ENCODE assay signal across 26 cellular contexts in the genomic region with DNA sequence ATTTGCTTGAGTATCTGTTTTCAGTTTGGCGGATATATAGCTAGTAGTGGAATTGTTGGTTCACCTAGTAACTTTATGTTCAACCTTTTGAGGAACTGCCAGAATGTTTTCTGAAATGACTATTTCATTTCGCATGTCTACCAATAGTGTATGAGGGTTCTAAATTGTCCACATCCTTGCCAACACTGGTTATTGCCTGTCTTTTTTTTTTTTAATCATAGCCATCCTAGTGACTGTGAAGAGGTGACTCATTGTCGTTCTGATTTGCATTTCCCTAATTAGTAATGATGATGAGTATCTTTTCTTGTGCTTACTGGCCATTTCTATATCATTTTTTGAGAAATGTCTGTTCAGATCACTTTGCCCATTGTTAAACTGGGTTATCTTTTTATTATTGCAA. TPM values are rescaled to one million over a fixed set of nuclear protein-coding genes. Genes with fewer than 3 reads are reported as not detected.
DNase-seq lines count a peak whose midpoint lies in the region; ATAC-seq and TF ChIP-seq lines count a peak whose summit lies in the region.
"Had no signal": no experiment of that assay in that cellular context is flagged by ENCODE, and none has a peak within 500 bp of the region (broad histone marks: within the 10 kb centered on the region; RNA-seq: fewer than 3 reads in every experiment).

No MANE protein-coding gene starts in this region.

- no peak for TF ChIP-seq CTCF in mammary epithelial cell (conservative IDR thresholded peaks at IDR 0.05 in 1 of 2, IDR thresholded peaks at IDR 0.05 in 1 of 2; ENCODE audit: extremely low read depth in 1 of 2, insufficient read depth in 1 of 2, low read depth in 1 of 2, low read length in 2 of 2)

- peaks cover 5% of the 10 kb centered on the region for H3K9me3 Mint-ChIP-seq in activated CD4-positive, alpha-beta T cell treated with anti-CD3 and anti-CD28 coated beads for 36 hours (ENCODE audit: low read depth)
- no peaks in the 10 kb centered on the region for H3K9me3 Mint-ChIP-seq in activated CD4-positive, alpha-beta T cell treated with anti-CD3 and anti-CD28 coated beads, Interleukin-2, amount 10 ng/mL, durations not matched to agents 24 days and 14 days
- H3K9me3 Mint-ChIP-seq in activated T-helper 17 cell treated with anti-CD3 and anti-CD28 coated beads, Interleukin-2, amount 50 U/mL, for 72 hours: peaks cover 3% of the 10 kb centered on the region
- H3K9me3 Mint-ChIP-seq in stimulated activated effector memory CD8-positive, alpha-beta T cell treated with anti-CD3 and anti-CD28 coated beads, Interleukin-12 subunit alpha, Interleukin-12 subunit beta, amount 100 ng/mL, for 72 hours: no peaks in the 10 kb centered on the region

- no peaks in the 10 kb centered on the region for H3K4me1 ChIP-seq in mammary epithelial cell (ENCODE audit: insufficient read depth, low read length)
- H3K4me1 ChIP-seq: BE2C had no signal

- H3K27me3 ChIP-seq in mammary epithelial cell (ENCODE audit: insufficient read depth, low read length): no peaks in the 10 kb centered on the region
- H3K27me3 ChIP-seq: BE2C, BLaER1 had no signal

- POLR2A ChIA-PET in activated CD4-positive, alpha-beta T cell treated with anti-CD3 and anti-CD28 coated beads for 36 hours (lab: Charles Lee): no interaction called here

- no peaks in the 10 kb centered on the region for H3K79me2 ChIP-seq in mammary epithelial cell (ENCODE audit: insufficient read depth, low read length)

- H3K9ac ChIP-seq in mammary epithelial cell (ENCODE audit: insufficient read depth, low read length): no peak overlapping the region
- H3K9ac ChIP-seq: BLaER1 had no signal

- no peak overlapping the region for H2AFZ ChIP-seq in mammary epithelial cell (ENCODE audit: low read depth, low read length)

- H3K4me3 ChIP-seq in mammary epithelial cell (replicated peaks in 1 of 3; ENCODE audit: insufficient read depth in 1 of 3, low read depth in 2 of 3, low read length in 3 of 3): no peak overlapping the region
- H3K4me3 ChIP-seq: BLaER1, GM12878 had no signal

- H3K9me3 ChIP-seq in mammary epithelial cell (replicated peaks; ENCODE audit: insufficient read depth, low read length): no peaks in the 10 kb centered on the region
- H3K9me3 ChIP-seq: BE2C had no signal

- H3K4me1 Mint-ChIP-seq in activated CD4-positive, alpha-beta T cell treated with anti-CD3 and anti-CD28 coated beads for 36 hours: no peaks in the 10 kb centered on the region
- H3K4me1 Mint-ChIP-seq in activated CD4-positive, alpha-beta T cell treated with anti-CD3 and anti-CD28 coated beads, Interleukin-2, amount 10 ng/mL, durations not matched to agents 24 days and 14 days: no peaks in the 10 kb centered on the region
- no peaks in the 10 kb centered on the region for H3K4me1 Mint-ChIP-seq in activated T-helper 17 cell treated with anti-CD3 and anti-CD28 coated beads, Interleukin-2, amount 50 U/mL, for 72 hours
- H3K4me1 Mint-ChIP-seq in stimulated activated effector memory CD8-positive, alpha-beta T cell treated with anti-CD3 and anti-CD28 coated beads, Interleukin-12 subunit alpha, Interleukin-12 subunit beta, amount 100 ng/mL, for 72 hours: no peaks in the 10 kb centered on the region
- H3K4me1 Mint-ChIP-seq: CD4-positive, alpha-beta memory T cell; CD4-positive, CD25-positive, alpha-beta regulatory T cell; CD8-positive, alpha-beta memory T cell had no signal

- H3K4me2 ChIP-seq in mammary epithelial cell (ENCODE audit: insufficient read depth, low read depth, low read length): no peak overlapping the region
- H3K4me2 ChIP-seq: BLaER1 had no signal

- in situ Hi-C loops in mammary epithelial cell (cut with MboI; ENCODE audit: low sequenced_read_pairs in 2 of 2): no loop called here

- intact Hi-C loops in activated CD4-positive, alpha-beta T cell treated with anti-CD3 and anti-CD28 coated beads for 36 hours (cut with DNase I, micrococcal nuclease): no loop called here
- intact Hi-C loops in activated CD4-positive, alpha-beta T cell treated with anti-CD3 and anti-CD28 coated beads, Interleukin-2, amount 10 ng/mL, durations not matched to agents 24 days and 14 days (cut with micrococcal nuclease): no loop called here
- intact Hi-C loops in mammary epithelial cell (cut with micrococcal nuclease): no loop called here

- 54% methylated on average over 3 of the region's 3 CpGs for WGBS in mammary epithelial cell (ENCODE audit: low coverage, missing lambda C conversion rate)

- no peaks in the 10 kb centered on the region for H3K36me3 Mint-ChIP-seq in activated CD4-positive, alpha-beta T cell treated with anti-CD3 and anti-CD28 coated beads for 36 hours (ENCODE audit: low read depth)
- H3K36me3 Mint-ChIP-seq in activated CD4-positive, alpha-beta T cell treated with anti-CD3 and anti-CD28 coated beads, Interleukin-2, amount 10 ng/mL, durations not matched to agents 24 days and 14 days (ENCODE audit: low read depth): no peaks in the 10 kb centered on the region
- H3K36me3 Mint-ChIP-seq in activated T-helper 17 cell treated with anti-CD3 and anti-CD28 coated beads, Interleukin-2, amount 50 U/mL, for 72 hours (ENCODE audit: low read depth): no peaks in the 10 kb centered on the region
- H3K36me3 Mint-ChIP-seq in stimulated activated effector memory CD8-positive, alpha-beta T cell treated with anti-CD3 and anti-CD28 coated beads, Interleukin-12 subunit alpha, Interleukin-12 subunit beta, amount 100 ng/mL, for 72 hours: no peaks in the 10 kb centered on the region
- H3K36me3 Mint-ChIP-seq: CD4-positive, alpha-beta memory T cell; CD4-positive, CD25-positive, alpha-beta regulatory T cell; CD8-positive, alpha-beta memory T cell had no signal

- H3K27ac ChIP-seq in mammary epithelial cell (ENCODE audit: insufficient read depth, low read depth, low read length): no peak overlapping the region
- H3K27ac ChIP-seq: 22Rv1, BLaER1 had no signal

- H4K20me1 ChIP-seq in mammary epithelial cell (ENCODE audit: insufficient read depth, low read length): no peaks in the 10 kb centered on the region
- H4K20me1 ChIP-seq: BLaER1 had no signal

- dilution Hi-C loops in mammary epithelial cell (cut with HindIII; ENCODE audit: low sequenced_read_pairs): no loop called here

- H3K4me3 Mint-ChIP-seq in activated CD4-positive, alpha-beta T cell treated with anti-CD3 and anti-CD28 coated beads for 36 hours: no peak overlapping the region
- H3K4me3 Mint-ChIP-seq in activated CD4-positive, alpha-beta T cell treated with anti-CD3 and anti-CD28 coated beads, Interleukin-2, amount 10 ng/mL, durations not matched to agents 24 days and 14 days: no peak overlapping the region
- no peak overlapping the region for H3K4me3 Mint-ChIP-seq in activated T-helper 17 cell treated with anti-CD3 and anti-CD28 coated beads, Interleukin-2, amount 50 U/mL, for 72 hours
- no peak overlapping the region for H3K4me3 Mint-ChIP-seq in stimulated activated effector memory CD8-positive, alpha-beta T cell treated with anti-CD3 and anti-CD28 coated beads, Interleukin-12 subunit alpha, Interleukin-12 subunit beta, amount 100 ng/mL, for 72 hours
- H3K4me3 Mint-ChIP-seq: CD14-positive monocyte; CD4-positive, alpha-beta memory T cell; CD4-positive, CD25-positive, alpha-beta regulatory T cell; CD8-positive, alpha-beta memory T cell had no signal

- H3K36me3 ChIP-seq in mammary epithelial cell (ENCODE audit: insufficient read depth, low read length): no peaks in the 10 kb centered on the region
- H3K36me3 ChIP-seq: BE2C, BLaER1 had no signal

- BruUV-seq in mammary epithelial cell (replicated peaks; lab: Mats Ljungman, UMichigan): no TSS peak

- peaks cover 10% of the 10 kb centered on the region for H3K27me3 Mint-ChIP-seq in activated CD4-positive, alpha-beta T cell treated with anti-CD3 and anti-CD28 coated beads for 36 hours
- H3K27me3 Mint-ChIP-seq in activated CD4-positive, alpha-beta T cell treated with anti-CD3 and anti-CD28 coated beads, Interleukin-2, amount 10 ng/mL, durations not matched to agents 24 days and 14 days: peaks cover 7% of the 10 kb centered on the region
- H3K27me3 Mint-ChIP-seq in activated T-helper 17 cell treated with anti-CD3 and anti-CD28 coated beads, Interleukin-2, amount 50 U/mL, for 72 hours: peaks cover 4% of the 10 kb centered on the region
- H3K27me3 Mint-ChIP-seq: CD4-positive, CD25-positive, alpha-beta regulatory T cell had no signal

- ATAC-seq in activated CD4-positive, alpha-beta T cell treated with anti-CD3 and anti-CD28 coated beads for 36 hours: peak; percentile 49
- peak; percentile 66 for ATAC-seq in activated T-helper 17 cell treated with anti-CD3 and anti-CD28 coated beads, Interleukin-2, amount 50 U/mL, for 72 hours (replicated peaks)
- ATAC-seq in stimulated activated effector memory CD8-positive, alpha-beta T cell treated with anti-CD3 and anti-CD28 coated beads, Interleukin-12 subunit alpha, Interleukin-12 subunit beta, amount 100 ng/mL, for 72 hours: peak; percentile 69
- ATAC-seq: GM12878 had no signal

- H3K27ac Mint-ChIP-seq in activated CD4-positive, alpha-beta T cell treated with anti-CD3 and anti-CD28 coated beads for 36 hours: no peak overlapping the region
- H3K27ac Mint-ChIP-seq in activated CD4-positive, alpha-beta T cell treated with anti-CD3 and anti-CD28 coated beads, Interleukin-2, amount 10 ng/mL, durations not matched to agents 24 days and 14 days: no peak overlapping the region
- no peak overlapping the region for H3K27ac Mint-ChIP-seq in activated T-helper 17 cell treated with anti-CD3 and anti-CD28 coated beads, Interleukin-2, amount 50 U/mL, for 72 hours
- H3K27ac Mint-ChIP-seq in stimulated activated effector memory CD8-positive, alpha-beta T cell treated with anti-CD3 and anti-CD28 coated beads, Interleukin-12 subunit alpha, Interleukin-12 subunit beta, amount 100 ng/mL, for 72 hours: no peak overlapping the region
- H3K27ac Mint-ChIP-seq: CD4-positive, alpha-beta memory T cell; CD4-positive, CD25-positive, alpha-beta regulatory T cell; CD8-positive, alpha-beta memory T cell had no signal

- CTCF ChIA-PET in activated CD4-positive, alpha-beta T cell treated with anti-CD3 and anti-CD28 coated beads for 36 hours (lab: Charles Lee): interaction anchor here (0.6 kb wide), 1 partner anchor 1553 kb away, joined by 3 read pairs; no protein-coding TSS in a partner anchor
- CTCF ChIA-PET in mammary epithelial cell (lab: Charles Lee; ENCODE audit: low non-redundant PET): no interaction called here

- DNase-seq in activated CD4-positive, alpha-beta T cell treated with anti-CD3 and anti-CD28 coated beads for 36 hours: no peak
- no peak for DNase-seq in activated CD4-positive, alpha-beta T cell treated with anti-CD3 and anti-CD28 coated beads, Interleukin-2, amount 10 ng/mL, durations not matched to agents 24 days and 14 days
- no peak for DNase-seq in stimulated activated effector memory CD8-positive, alpha-beta T cell treated with anti-CD3 and anti-CD28 coated beads, Interleukin-12 subunit alpha, Interleukin-12 subunit beta, amount 100 ng/mL, for 72 hours (ENCODE audit: low spot score in 2 of 2)
- DNase-seq in NAMALWA (ENCODE audit: low spot score) (no peak), mammary epithelial cell (no peak)
- DNase-seq: ACHN; BE2C; C1 segment of cervical spinal cord; CD4-positive, alpha-beta memory T cell; CD4-positive, CD25-positive, alpha-beta regulatory T cell; CD8-positive, alpha-beta memory T cell; COR-L47; DMS 273 treated with DMSO at 0.1 percent for 48 hours; DMS153; DMS79; DND-41; EL; GDM1 had no signal

RNA-seq across cellular contexts. Expression of a gene that starts 52.5 kb away (rescaled TPM):
- total RNA-seq in activated CD4-positive, alpha-beta T cell treated with anti-CD3 and anti-CD28 coated beads for 36 hours: under 1 TPM in 1 of 2 experiments, not detected in 1; 0.02 TPM
- not detected in 2 replicates for total RNA-seq in activated CD4-positive, alpha-beta T cell treated with anti-CD3 and anti-CD28 coated beads, Interleukin-2, amount 10 ng/mL, durations not matched to agents 24 days and 14 days
- not detected for total RNA-seq in activated T-helper 17 cell treated with anti-CD3 and anti-CD28 coated beads, Interleukin-2, amount 50 U/mL, for 72 hours
- total RNA-seq in mammary epithelial cell: under 1 TPM in 1 of 2 donors, not detected in 1; 0.17 TPM
- polyA plus RNA-seq in mammary epithelial cell: not detected
- polyA minus RNA-seq in mammary epithelial cell: not detected
- total RNA-seq: A673; CD4-positive, alpha-beta memory T cell; CD4-positive, CD25-positive, alpha-beta regulatory T cell; CD8-positive, alpha-beta memory T cell; G401 had no signal
- polyA plus RNA-seq: AG04450; CD4-positive, alpha-beta memory T cell; CD4-positive, CD25-positive, alpha-beta regulatory T cell; CD8-positive, alpha-beta memory T cell had no signal
